8 cellular contexts compared by ENCODE assay signal in the genomic region with DNA sequence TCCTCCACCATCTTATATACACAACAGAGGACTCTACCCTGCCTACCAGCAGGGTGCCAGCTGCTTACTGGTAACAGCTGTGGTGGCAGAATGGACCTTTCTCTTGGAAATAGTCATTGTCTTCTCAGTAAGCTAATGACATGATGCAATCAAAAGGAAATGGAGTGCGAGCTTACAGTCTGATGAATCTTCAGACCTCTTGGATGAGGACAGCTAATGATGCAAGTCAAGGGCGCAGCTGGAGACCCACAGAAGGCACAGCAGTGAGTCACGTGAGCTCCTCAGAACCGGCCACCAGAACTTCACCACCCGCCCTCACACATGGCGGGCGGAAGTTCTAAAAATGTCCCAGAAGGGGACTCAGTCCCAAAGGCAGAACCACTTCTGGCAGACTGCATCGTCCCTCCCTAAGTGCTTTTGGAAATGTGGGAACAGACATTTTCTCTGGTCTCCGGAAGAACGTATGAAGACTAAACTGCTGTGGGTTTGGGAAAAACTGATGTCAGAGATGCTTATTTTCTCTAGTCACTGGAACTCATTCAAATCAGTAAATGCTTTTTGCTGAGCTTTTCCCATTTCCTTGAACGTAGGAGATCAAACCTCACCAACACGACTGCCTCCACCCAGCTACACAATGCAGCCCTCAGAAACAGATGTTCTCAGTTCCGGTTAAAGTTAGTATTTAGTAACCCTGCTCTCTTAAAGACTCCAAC.
DNase-seq lines count a peak whose midpoint lies in the region; ATAC-seq, FAIRE-seq and TF ChIP-seq lines count a peak whose summit lies in the region.

No MANE protein-coding gene starts in this region.

- no peaks in the 10 kb centered on the region for H3K27me3 ChIP-seq in MG63
- no peaks in the 10 kb centered on the region for H3K27me3 ChIP-seq in bronchial epithelial cell (ENCODE audit: control insufficient read depth, insufficient read depth, low read length)

- peak overlapping the region; percentile 26 for H3K4me3 ChIP-seq in AG10803 (ENCODE audit: low read length)
- peak overlapping the region; percentile 23 for H3K4me3 ChIP-seq in MG63
- no peak overlapping the region for H3K4me3 ChIP-seq in bronchial epithelial cell (ENCODE audit: low read depth, low read length)

- no peaks in the 10 kb centered on the region for H3K9me3 ChIP-seq in MG63

- no peaks in the 10 kb centered on the region for H3K36me3 ChIP-seq in MG63
- H3K36me3 ChIP-seq in bronchial epithelial cell (ENCODE audit: control insufficient read depth, insufficient read depth, low read length), result no peaks in the 10 kb centered on the region

- ATAC-seq in HG03135 (IDR thresholded peaks at IDR 0.05; ENCODE audit: unreplicated experiment) (no peak), GM18502 (IDR thresholded peaks at IDR 0.05; ENCODE audit: poor library complexity, unreplicated experiment) (no peak)

- FAIRE-seq in bronchial epithelial cell (lab: Jason Lieb, UNC), result peak; percentile 50

- DNase-seq in AG10803 (ENCODE audit: low read depth) (peak; percentile 99), MG63 (peak; percentile 90), bronchial epithelial cell (ENCODE audit: low read depth) (no peak), lung microvascular endothelial cell (ENCODE audit: low read depth in 2 of 2) (peak; percentile 45 to 67), foreskin melanocyte (no peak), LoVo (ENCODE audit: low spot score) (no peak)

- TF ChIP-seq CTCF in AG10803 (conservative IDR thresholded peaks at IDR 0.05; ENCODE audit: low read length) (no peak), bronchial epithelial cell (IDR thresholded peaks at IDR 0.05; ENCODE audit: insufficient read depth, low read length, severe bottlenecking) (no peak)

Comparison
In these comparisons a context has a peak if more than half of its experiments do, and no peak if none do; other contexts are left out.
1. DNase-seq: peak in AG10803 (single experiment), MG63 (single experiment) and lung microvascular endothelial cell (2 of 2); none in bronchial epithelial cell (single experiment), foreskin melanocyte (single experiment) and LoVo (single experiment).